9 cellular contexts compared by ENCODE assay signal in genomic region chr9:76905661-76905983, GRCh38. TPM values are rescaled to one million over a fixed set of nuclear protein-coding genes. Genes with fewer than 3 reads are reported as not detected.
DNase-seq lines count a peak whose midpoint lies in the region; ATAC-seq and TF ChIP-seq lines count a peak whose summit lies in the region.
"Had no signal": no experiment of that assay in that cellular context is flagged by ENCODE, and none has a peak within 500 bp of the region (broad histone marks: within the 10 kb centered on the region; RNA-seq: fewer than 3 reads in every experiment).

No MANE protein-coding gene starts in this region.

- no peak for DNase-seq in heart left ventricle
- no peak for DNase-seq in left ventricle myocardium superior
- DNase-seq in vagina (ENCODE audit: extremely low spot score in 2 of 2) = no peak
- no peak for DNase-seq in OCI-LY7 (ENCODE audit: low spot score)
- no peak for DNase-seq in NOMO-1 treated with dmso at 0.1 percent for 144 hours (lab: John Stamatoyannopoulos, UW; ENCODE audit: unreplicated experiment)
- DNase-seq: activated CD4-positive, CD25-positive, alpha-beta regulatory T cell treated with anti-CD3 and anti-CD28 coated beads, Interleukin-2, amount 50 U/mL, for 72 hours had no signal

- H3K27ac ChIP-seq in heart left ventricle (peak overlapping the region in 1 of 12 donors; percentile 77), ectodermal cell (ENCODE audit: insufficient read depth, low read depth, low read length, poor library complexity, severe bottlenecking) (no peak overlapping the region), muscle layer of colon (ENCODE audit: low read depth, low read length) (peak overlapping the region; percentile 95), vagina (no peak overlapping the region), OCI-LY7 (ENCODE audit: low read depth, low read length, poor library complexity, severe bottlenecking) (no peak overlapping the region)

- 4 to 13% (median 9%) methylated on average over 13 of the region's 13 CpGs for WGBS in heart left ventricle, 4 donors
- 2 to 3% methylated on average over 13 of the region's 13 CpGs for WGBS in ectodermal cell, 2 experiments

- CTCF ChIA-PET in OCI-LY7 (lab: Charles Lee; ENCODE audit: unreplicated experiment) = no interaction called here

- no peak overlapping the region for H3K4me2 ChIP-seq in OCI-LY7 (ENCODE audit: low read length)

- intact Hi-C loops in heart left ventricle (cut with DNase I) (no loop called here), left ventricle myocardium superior (cut with micrococcal nuclease) (no loop called here), vagina (cut with DNase I) (no loop called here), OCI-LY7 (cut with micrococcal nuclease; ENCODE audit: unreplicated experiment) (no loop called here)

- H4K20me1 ChIP-seq in OCI-LY7 (ENCODE audit: insufficient read depth, low read length) = no peaks in the 10 kb centered on the region

- H3K9me2 ChIP-seq in OCI-LY7 (ENCODE audit: insufficient read depth, low read length) = no peaks in the 10 kb centered on the region

- H3K27me3 ChIP-seq in heart left ventricle (peaks cover 0 to 39% (median 3%) of the 10 kb centered on the region in 9 donors), ectodermal cell (ENCODE audit: control insufficient read depth, insufficient read depth, low read length, poor library complexity, severe bottlenecking) (peaks cover 51% of the 10 kb centered on the region), muscle layer of colon (ENCODE audit: control insufficient read depth in 1 of 2, insufficient read depth in 2 of 2, low read length in 2 of 2) (no peaks in the 10 kb centered on the region), vagina (no peaks in the 10 kb centered on the region)

- no peaks in the 10 kb centered on the region for H3K79me2 ChIP-seq in OCI-LY7 (ENCODE audit: insufficient read depth, low read depth, low read length)

- H3K4me3 ChIP-seq in heart left ventricle (peak overlapping the region in 10 of 12 donors; percentile 12 to 58 (median 40)), ectodermal cell (ENCODE audit: insufficient read depth, low read depth, low read length) (peak overlapping the region; percentile 43), muscle layer of colon (ENCODE audit: low read depth in 1 of 2, low read length in 2 of 2) (peak overlapping the region; percentile 72 to 89), vagina (peak overlapping the region; percentile 44 to 45), OCI-LY7 (ENCODE audit: low read depth, low read length, poor library complexity, severe bottlenecking) (no peak overlapping the region)

- no TSS peak for BruUV-seq in OCI-LY7 (replicated peaks; lab: Mats Ljungman, UMichigan)

- no peaks in the 10 kb centered on the region for H3K9me3 ChIP-seq in heart left ventricle
- H3K9me3 ChIP-seq in ectodermal cell (ENCODE audit: control insufficient read depth, low read length) = no peaks in the 10 kb centered on the region
- no peaks in the 10 kb centered on the region for H3K9me3 ChIP-seq in muscle layer of colon (ENCODE audit: low read length)
- no peaks in the 10 kb centered on the region for H3K9me3 ChIP-seq in vagina
- no peaks in the 10 kb centered on the region for H3K9me3 ChIP-seq in OCI-LY7 (ENCODE audit: low read length)

- POLR2A ChIA-PET in OCI-LY7 (lab: Charles Lee) = no interaction called here

- TF ChIP-seq CTCF in heart left ventricle (IDR thresholded peaks at IDR 0.05) = no peak
- no peak for TF ChIP-seq CTCF in vagina (IDR thresholded peaks at IDR 0.05)
- TF ChIP-seq CTCF in OCI-LY7 (conservative IDR thresholded peaks at IDR 0.05; ENCODE audit: low read length) = no peak

- peak overlapping the region; percentile 72 for H3K9ac ChIP-seq in muscle layer of colon (ENCODE audit: low read length)

- TF ChIP-seq POLR2A in heart left ventricle (IDR thresholded peaks at IDR 0.05) = no peak
- no peak for TF ChIP-seq POLR2A in vagina (IDR thresholded peaks at IDR 0.05)

- no peak overlapping the region for H2AFZ ChIP-seq in OCI-LY7 (ENCODE audit: low read length)

- no peaks in the 10 kb centered on the region for H3K36me3 ChIP-seq in heart left ventricle
- H3K36me3 ChIP-seq in ectodermal cell (ENCODE audit: control insufficient read depth, insufficient read depth, low read length) = no peaks in the 10 kb centered on the region
- H3K36me3 ChIP-seq in muscle layer of colon (ENCODE audit: insufficient read depth, low read length) = peaks cover 6% of the 10 kb centered on the region
- no peaks in the 10 kb centered on the region for H3K36me3 ChIP-seq in vagina
- no peaks in the 10 kb centered on the region for H3K36me3 ChIP-seq in OCI-LY7 (ENCODE audit: insufficient read depth, low read length)

- ATAC-seq in heart left ventricle (no peak), left ventricle myocardium superior (no peak), HG02870 (IDR thresholded peaks at IDR 0.05; ENCODE audit: unreplicated experiment) (no peak)

- H3K4me1 ChIP-seq in heart left ventricle (peaks cover 0 to 19% (median 10%) of the 10 kb centered on the region in 12 donors), ectodermal cell (ENCODE audit: control insufficient read depth, insufficient read depth, low read length) (peaks cover 8% of the 10 kb centered on the region), muscle layer of colon (ENCODE audit: insufficient read depth, low read length) (peaks cover 14% of the 10 kb centered on the region), vagina (peaks cover 6% of the 10 kb centered on the region), OCI-LY7 (ENCODE audit: insufficient read depth, low read length, poor library complexity, severe bottlenecking) (no peaks in the 10 kb centered on the region)

RNA-seq across cellular contexts. Expression of gene PRUNE2, which starts 0.3 kb away (rescaled TPM):
- total RNA-seq in heart left ventricle = 1 to 10 TPM in 6 of 9 donors, under 1 TPM in 3; 0.51 to 7.7 (median 2.6) TPM
- under 1 TPM; 0.65 to 0.71 TPM for polyA plus RNA-seq in heart left ventricle
- total RNA-seq in left ventricle myocardium superior = 1.4 TPM
- polyA plus RNA-seq in ectodermal cell (2013, experiment 1 of 4) = 18.3 TPM
- polyA plus RNA-seq in ectodermal cell (2013, experiment 2 of 4) = 24.6 TPM
- 18.7 TPM for polyA plus RNA-seq in ectodermal cell (2013, experiment 3 of 4)
- 22.0 TPM for polyA plus RNA-seq in ectodermal cell (2013, experiment 4 of 4)
- total RNA-seq in vagina = 75.6 TPM
- 0.38 TPM in 1 of 2 replicates, not detected in the other for total RNA-seq in OCI-LY7 (2014; rRNA removed; shearing (Covaris generic))
- total RNA-seq in OCI-LY7 (2022) = 0.44 TPM in 1 of 2 replicates, not detected in the other
